ENCODE assay signal across 9 cellular contexts in genomic region chr9:2764371-2764770, GRCh38. TPM values are rescaled to one million over a fixed set of nuclear protein-coding genes. Genes with fewer than 3 reads are reported as not detected.
DNase-seq lines count a peak whose midpoint lies in the region; ATAC-seq and TF ChIP-seq lines count a peak whose summit lies in the region.
"Had no signal": no experiment of that assay in that cellular context is flagged by ENCODE, and none has a peak within 500 bp of the region (broad histone marks: within the 10 kb centered on the region; RNA-seq: fewer than 3 reads in every experiment).

No MANE protein-coding gene starts in this region.

- H3K4me1 ChIP-seq in OCI-LY7 (ENCODE audit: insufficient read depth, low read length, poor library complexity, severe bottlenecking) (peaks cover 8% of the 10 kb centered on the region), spleen (peaks cover 0 to 20% (median 0%) of the 10 kb centered on the region in 6 donors)

- BruUV-seq in OCI-LY7 (replicated peaks; lab: Mats Ljungman, UMichigan) = no TSS peak

- H3K79me2 ChIP-seq in OCI-LY7 (ENCODE audit: insufficient read depth, low read depth, low read length) = no peaks in the 10 kb centered on the region

- ATAC-seq in GM18508 (IDR thresholded peaks at IDR 0.05; ENCODE audit: insufficient read depth, unreplicated experiment) = peak; percentile 50

- peaks cover 33% of the 10 kb centered on the region for H3K4me1 Mint-ChIP-seq in HFFc6 (ENCODE audit: low read depth)

- H3K9me2 ChIP-seq in OCI-LY7 (ENCODE audit: insufficient read depth, low read length) = no peaks in the 10 kb centered on the region

- CTCF ChIA-PET in OCI-LY7 (lab: Charles Lee; ENCODE audit: unreplicated experiment) = no interaction called here

- no peak overlapping the region for H3K4me2 ChIP-seq in OCI-LY7 (ENCODE audit: low read length)

- no peak for TF ChIP-seq POLR2A in spleen (IDR thresholded peaks at IDR 0.05)

- H3K9me3 ChIP-seq in OCI-LY7 (ENCODE audit: low read length) (no peaks in the 10 kb centered on the region), spleen (no peaks in the 10 kb centered on the region)

- POLR2A ChIA-PET in OCI-LY7 (lab: Charles Lee) = interaction anchor here (0.7 kb wide), 1 partner anchor 1552 kb away, joined by 3 read pairs; no protein-coding TSS in a partner anchor

- WGBS in spleen, 5 donors = 40 to 67% (median 47%) methylated on average over 4 of the region's 4 CpGs

- no peaks in the 10 kb centered on the region for H3K9me3 Mint-ChIP-seq in HFFc6

- no peaks in the 10 kb centered on the region for H4K20me1 ChIP-seq in OCI-LY7 (ENCODE audit: insufficient read depth, low read length)

- DNase-seq in HFFc6 (no peak), OCI-LY7 (ENCODE audit: low spot score) (peak; percentile 15), lung microvascular endothelial cell (ENCODE audit: low read depth in 2 of 2) (peak; percentile 9 to 21), spleen (no peak), HPDE6-E6E7 (ENCODE audit: extremely low spot score) (no peak), HuH-7 (ENCODE audit: low spot score) (no peak), DMS 273 treated with DMSO at 0.1 percent for 48 hours (lab: John Stamatoyannopoulos, UW) (no peak)

- intact Hi-C loops in OCI-LY7 (cut with micrococcal nuclease; ENCODE audit: unreplicated experiment) = no loop called here
- intact Hi-C loops in spleen (cut with DNase I; ENCODE audit: low total_unique reads) = no loop called here

- H3K36me3 Mint-ChIP-seq in HFFc6 (ENCODE audit: low read depth) = peaks cover 27% of the 10 kb centered on the region

- no peak overlapping the region for H3K4me3 Mint-ChIP-seq in HFFc6

- H3K36me3 ChIP-seq in OCI-LY7 (ENCODE audit: insufficient read depth, low read length) (peaks cover 67% of the 10 kb centered on the region), spleen (peaks cover 0 to 37% (median under 1%) of the 10 kb centered on the region in 6 donors)

- H3K27ac ChIP-seq in OCI-LY7 (ENCODE audit: low read depth, low read length, poor library complexity, severe bottlenecking) = no peak overlapping the region
- no peak overlapping the region for H3K27ac ChIP-seq in spleen

- no peak overlapping the region for H2AFZ ChIP-seq in OCI-LY7 (ENCODE audit: low read length)

- no peaks in the 10 kb centered on the region for H3K27me3 ChIP-seq in spleen (replicated peaks in 1 of 7)

- H3K27me3 Mint-ChIP-seq in HFFc6 (ENCODE audit: insufficient read depth) = no peaks in the 10 kb centered on the region; the same call in none of the 2 replicates

- H3K4me3 ChIP-seq in OCI-LY7 (ENCODE audit: low read depth, low read length, poor library complexity, severe bottlenecking) = no peak overlapping the region
- H3K4me3 ChIP-seq in spleen = no peak overlapping the region

- TF ChIP-seq CTCF in HFFc6 (IDR thresholded peaks at IDR 0.05) (no peak), OCI-LY7 (conservative IDR thresholded peaks at IDR 0.05; ENCODE audit: low read length) (no peak), spleen (IDR thresholded peaks at IDR 0.05 in 8 of 11, conservative IDR thresholded peaks at IDR 0.05 in 3 of 11) (no peak)

- peak overlapping the region; percentile 66; the same call in 1 of the 2 replicates for H3K27ac Mint-ChIP-seq in HFFc6

RNA-seq across cellular contexts. Expression of gene KCNV2, which starts 47.1 kb away (rescaled TPM):
- not detected for total RNA-seq in HFFc6 (2021; fragmentation: NEBNext Ultra II Directional; extraction: Animal tissue kit (Norgen Biotek cat#: 25700))
- total RNA-seq in OCI-LY7 (2014; rRNA removed; shearing (Covaris generic)) = not detected in 2 replicates
- total RNA-seq in OCI-LY7 (2022) = not detected in 2 replicates
- not detected in 2 replicates for total RNA-seq in lung microvascular endothelial cell
- total RNA-seq in spleen = not detected
- polyA plus RNA-seq in spleen = not detected
- polyA plus RNA-seq: adipose tissue had no signal

Comparison
In these comparisons a context has a peak if more than half of its experiments do, and no peak if none do; other contexts are left out.
1. DNase-seq: peak in OCI-LY7 (single experiment) and lung microvascular endothelial cell (2 of 2); none in HFFc6 (single experiment), spleen (single experiment), HPDE6-E6E7 (single experiment), HuH-7 (single experiment) and DMS 273 treated with DMSO at 0.1 percent for 48 hours (single experiment).